Comparison of ENCODE assay signal across 11 cellular contexts in genomic region chr14:37172936-37173613, GRCh38. TPM values are rescaled to one million over a fixed set of nuclear protein-coding genes. Genes with fewer than 3 reads are reported as not detected.
DNase-seq lines count a peak whose midpoint lies in the region; ATAC-seq and TF ChIP-seq lines count a peak whose summit lies in the region.
"Had no signal": no experiment of that assay in that cellular context is flagged by ENCODE, and none has a peak within 500 bp of the region (broad histone marks: within the 10 kb centered on the region; RNA-seq: fewer than 3 reads in every experiment).

No MANE protein-coding gene starts in this region.

- no peak overlapping the region for H2BK5ac ChIP-seq in mesenchymal stem cell (ENCODE audit: low read depth, low read length, poor library complexity, severe bottlenecking)

- H3K18ac ChIP-seq in mesenchymal stem cell (ENCODE audit: low read depth in 1 of 2, low read length in 2 of 2) = no peak overlapping the region

- TF ChIP-seq EP300 in tibial nerve (IDR thresholded peaks at IDR 0.05) = no peak

- no peak overlapping the region for H3K4ac ChIP-seq in mesenchymal stem cell (ENCODE audit: low read depth in 1 of 2, low read length in 2 of 2)

- H3K4me3 ChIP-seq in coronary artery (peak overlapping the region; percentile 84), mesenchymal stem cell (ENCODE audit: insufficient read depth in 1 of 2, low read depth in 1 of 2, low read length in 2 of 2) (peak overlapping the region in 1 of 2 experiments; percentile 95), tibial nerve (peak overlapping the region; percentile 74 to 84 (median 78))

- H3K4me1 ChIP-seq in mesenchymal stem cell (ENCODE audit: control insufficient read depth, insufficient read depth, low read depth, low read length) (no peaks in the 10 kb centered on the region), tibial nerve (peaks cover 0 to 27% (median 8%) of the 10 kb centered on the region in 4 donors)

- in situ Hi-C loops in G401 (cut with HindIII; ENCODE audit: low sequenced_read_pairs) = no loop called here

- peak overlapping the region in 1 of 2 donors; percentile 93 for H3K27ac ChIP-seq in coronary artery
- no peak overlapping the region for H3K27ac ChIP-seq in mesenchymal stem cell (ENCODE audit: low read length, poor library complexity, severe bottlenecking)
- H3K27ac ChIP-seq in tibial nerve = peak overlapping the region in 3 of 4 donors; percentile 89 to 92 (median 91)

- no peak for ATAC-seq in GM21447 (IDR thresholded peaks at IDR 0.05; ENCODE audit: unreplicated experiment)
- ATAC-seq: naive thymus-derived CD8-positive, alpha-beta T cell had no signal

- H4K8ac ChIP-seq in mesenchymal stem cell (ENCODE audit: low read length) = no peak overlapping the region

- H3K27me3 ChIP-seq in mesenchymal stem cell (ENCODE audit: control insufficient read depth in 1 of 2, insufficient read depth in 1 of 2, low read length in 2 of 2) (no peaks in the 10 kb centered on the region), tibial nerve (no peaks in the 10 kb centered on the region)

- TF ChIP-seq CTCF in coronary artery (IDR thresholded peaks at IDR 0.05) (no peak), tibial nerve (IDR thresholded peaks at IDR 0.05) (no peak)

- H3K14ac ChIP-seq in mesenchymal stem cell (ENCODE audit: low read length in 2 of 2) = no peak overlapping the region

- H2BK120ac ChIP-seq in mesenchymal stem cell (ENCODE audit: low read depth, low read length) = no peak overlapping the region

- H3K9ac ChIP-seq in mesenchymal stem cell (ENCODE audit: low read length) = peak overlapping the region; percentile 90

- no peak overlapping the region for H2AK5ac ChIP-seq in mesenchymal stem cell (ENCODE audit: low read length, severe bottlenecking)

- H3K4me2 ChIP-seq in mesenchymal stem cell (ENCODE audit: low read length, poor library complexity, severe bottlenecking) = peak overlapping the region; percentile 75

- DNase-seq in NCI-H446 treated with DMSO at 0.1 percent for 48 hours (lab: John Stamatoyannopoulos, UW) (peak; percentile 1), NCI-H446 (lab: John Stamatoyannopoulos, UW) (no peak), coronary artery (ENCODE audit: low spot score) (no peak), mesenchymal stem cell (no peak), tibial nerve (ENCODE audit: low spot score in 2 of 2) (no peak), G401 (ENCODE audit: low spot score) (no peak), NCI-H128 (lab: John Stamatoyannopoulos, UW; ENCODE audit: unreplicated experiment) (no peak)
- DNase-seq: activated CD8-positive, alpha-beta memory T cell treated with anti-CD3 and anti-CD28 coated beads for 24 hours; Karpas-422; naive thymus-derived CD8-positive, alpha-beta T cell had no signal

- H3K23ac ChIP-seq in mesenchymal stem cell (ENCODE audit: low read length in 2 of 2) = no peak overlapping the region

- H3K9me3 ChIP-seq in mesenchymal stem cell (ENCODE audit: control insufficient read depth, low read length) = no peaks in the 10 kb centered on the region
- no peaks in the 10 kb centered on the region for H3K9me3 ChIP-seq in tibial nerve

- H3K36me3 ChIP-seq in mesenchymal stem cell (ENCODE audit: control insufficient read depth in 1 of 2, insufficient read depth in 2 of 2, low read depth in 1 of 2, low read length in 2 of 2) (no peaks in the 10 kb centered on the region), tibial nerve (no peaks in the 10 kb centered on the region)

- no peak overlapping the region for H2BK15ac ChIP-seq in mesenchymal stem cell (ENCODE audit: low read depth, poor library complexity, severe bottlenecking)

- no peak overlapping the region for H2AFZ ChIP-seq in mesenchymal stem cell (ENCODE audit: low read depth, low read length)

- no peak overlapping the region for H2BK12ac ChIP-seq in mesenchymal stem cell (ENCODE audit: low read length in 2 of 2)

- H3K79me1 ChIP-seq in mesenchymal stem cell (replicated peaks; ENCODE audit: low read length, poor library complexity, severe bottlenecking) = peaks cover 3% of the 10 kb centered on the region

- no peak overlapping the region for H4K91ac ChIP-seq in mesenchymal stem cell (ENCODE audit: low read length)

- no peak for TF ChIP-seq POLR2A in tibial nerve (IDR thresholded peaks at IDR 0.05)

- 63% methylated on average over 3 of the region's 5 CpGs for WGBS in mesenchymal stem cell
- 42 to 55% methylated on average over 5 of the region's 5 CpGs for WGBS in tibial nerve, 2 donors

RNA-seq across cellular contexts. Expression of gene SLC25A21, which starts 0.7 kb away (rescaled TPM):
- 0.55 TPM for polyA plus RNA-seq in mesenchymal stem cell (2013, experiment 1 of 2)
- polyA plus RNA-seq in mesenchymal stem cell (2013, experiment 2 of 2) = 0.63 TPM
- under 1 TPM in 3 of 4 donors, not detected in 1; 0.30 to 0.98 (median 0.42) TPM for total RNA-seq in tibial nerve
- total RNA-seq in G401 (2014; rRNA removed; shearing (Covaris generic)) = 4.3 and 8.2 TPM in 2 replicates
- total RNA-seq: naive thymus-derived CD8-positive, alpha-beta T cell had no signal
- polyA plus RNA-seq: naive thymus-derived CD8-positive, alpha-beta T cell had no signal

RNA-seq across cellular contexts. Expression of gene MIPOL1, which starts 24.7 kb away (rescaled TPM):
- polyA plus RNA-seq in mesenchymal stem cell (2013, experiment 1 of 2) = 11.6 TPM
- polyA plus RNA-seq in mesenchymal stem cell (2013, experiment 2 of 2) = 11.1 TPM
- total RNA-seq in tibial nerve = 10 to 100 TPM; 11.4 to 25.7 (median 18.9) TPM
- 8.4 and 13.2 TPM in 2 replicates for total RNA-seq in G401 (2014; rRNA removed; shearing (Covaris generic))
- total RNA-seq: naive thymus-derived CD8-positive, alpha-beta T cell had no signal
- polyA plus RNA-seq: naive thymus-derived CD8-positive, alpha-beta T cell had no signal
